In genomic region chr22:40818747-40819662, GRCh38 we compare ENCODE assay signal across 7 cellular contexts. TPM values are rescaled to one million over a fixed set of nuclear protein-coding genes. Genes with fewer than 3 reads are reported as not detected.
A peak's percentile ranks its signal among the peaks of the same experiment; 100 is the strongest.
DNase-seq lines count a peak whose midpoint lies in the region; ATAC-seq and TF ChIP-seq lines count a peak whose summit lies in the region.

SLC25A17 (minus strand) TSS chr22:40819346; CDS start chr22:40819248, 98 bp downstream.

- peak within 1 kb of the TSS; percentile 90 to 99 (median 93) for H3K27ac Mint-ChIP-seq in immature natural killer cell

- peak; percentile 79 for ATAC-seq in GM18511 (IDR thresholded peaks at IDR 0.05; ENCODE audit: unreplicated experiment)
- ATAC-seq in HG03108 (IDR thresholded peaks at IDR 0.05; ENCODE audit: unreplicated experiment) = peak; percentile 73

- peak within 1 kb of the TSS; percentile 80 to 98 (median 96) for H3K4me3 Mint-ChIP-seq in immature natural killer cell

- peak; percentile 36 for TF ChIP-seq CTCF in WI38 (IDR thresholded peaks at IDR 0.05; ENCODE audit: low read depth, low read length)
- peak; percentile 55 for TF ChIP-seq CTCF in cardiac fibroblast (IDR thresholded peaks at IDR 0.05; ENCODE audit: low read depth, low read length)

- peaks cover 27 to 43% of the 10 kb centered on the region in 2 donors for H3K4me1 Mint-ChIP-seq in immature natural killer cell

- H3K27me3 Mint-ChIP-seq in immature natural killer cell (ENCODE audit: low read depth in 3 of 3) = peaks cover 0 to 6% (median 0%) of the 10 kb centered on the region in 3 donors

- H3K4me3 ChIP-seq in WI38 (ENCODE audit: low read depth, low read length) = peak within 1 kb of the TSS; percentile 99
- peak within 1 kb of the TSS; percentile 69 to 98 for H3K4me3 ChIP-seq in cardiac fibroblast (replicated peaks in 1 of 2; ENCODE audit: low read depth in 2 of 2, low read length in 2 of 2)

- H3K36me3 Mint-ChIP-seq in immature natural killer cell = peaks cover 0 to 4% (median 0%) of the 10 kb centered on the region in 3 donors

- DNase-seq in NCI-H2196 treated with DMSO at 0.1 percent for 48 hours (lab: John Stamatoyannopoulos, UW; ENCODE audit: unreplicated experiment) (peak; percentile 73), cardiac fibroblast (ENCODE audit: low read depth in 2 of 2) (peak; percentile 75 to 85), immature natural killer cell (peak; percentile 80 to 85 (median 83)), smooth muscle cell of the brain vasculature (ENCODE audit: low read depth, low spot score) (peak; percentile 35)

- H3K9me3 Mint-ChIP-seq in immature natural killer cell = no peaks in the 10 kb centered on the region

RNA-seq across cellular contexts. Expression of gene SLC25A17, which starts in this region (rescaled TPM):
- polyA plus RNA-seq in immature natural killer cell = 10 to 100 TPM; 18.5 to 26.6 (median 22.2) TPM

Comparison
In these comparisons a context has a peak if more than half of its experiments do, and no peak if none do; other contexts are left out.
1. Peak in every context shown above with its lines: DNase-seq, ATAC-seq and H3K4me3 ChIP-seq.